ENCODE assay signal across 1 cellular context in the genomic region with DNA sequence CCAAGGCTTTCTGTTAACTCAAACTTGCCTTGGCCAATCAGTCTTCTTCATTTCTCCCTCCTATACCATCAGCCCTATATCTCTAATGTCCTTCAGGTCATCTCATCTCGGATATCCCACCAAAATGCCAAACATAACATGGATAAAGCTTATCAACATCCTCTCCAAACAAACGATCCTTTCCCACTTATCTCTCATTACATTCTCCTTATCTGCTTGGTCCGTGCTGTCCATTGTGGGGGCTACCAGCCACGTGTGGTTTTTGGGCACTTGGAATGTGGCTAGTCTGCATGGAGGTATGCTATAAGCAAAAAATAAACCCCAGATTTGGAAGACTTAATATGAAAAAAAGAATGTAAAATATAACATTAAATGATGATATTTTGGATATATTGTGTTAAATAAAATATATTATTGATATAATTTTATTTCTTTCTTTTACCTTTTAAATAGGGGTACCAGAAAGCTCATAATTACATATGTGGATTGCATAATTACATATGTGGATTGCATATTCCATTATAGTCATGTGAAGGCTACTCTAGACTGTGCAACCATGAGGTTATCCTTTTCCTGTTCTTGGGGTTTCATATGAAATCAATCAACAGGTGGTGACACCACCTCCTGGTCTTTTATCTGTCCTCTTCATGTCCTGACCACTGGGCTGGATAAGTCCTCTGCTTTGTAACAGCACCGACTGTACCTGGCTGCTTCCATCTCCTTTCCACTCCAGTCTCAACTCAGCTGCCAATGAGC.
TF ChIP-seq lines count a peak whose summit lies in the region.

No MANE protein-coding gene starts in this region.

TF ChIP-seq in GM12878, 131 proteins besides CTCF, POLR2A, EP300 and RAD21 (continued from another document):
- TF ChIP-seq, protein P1, sequence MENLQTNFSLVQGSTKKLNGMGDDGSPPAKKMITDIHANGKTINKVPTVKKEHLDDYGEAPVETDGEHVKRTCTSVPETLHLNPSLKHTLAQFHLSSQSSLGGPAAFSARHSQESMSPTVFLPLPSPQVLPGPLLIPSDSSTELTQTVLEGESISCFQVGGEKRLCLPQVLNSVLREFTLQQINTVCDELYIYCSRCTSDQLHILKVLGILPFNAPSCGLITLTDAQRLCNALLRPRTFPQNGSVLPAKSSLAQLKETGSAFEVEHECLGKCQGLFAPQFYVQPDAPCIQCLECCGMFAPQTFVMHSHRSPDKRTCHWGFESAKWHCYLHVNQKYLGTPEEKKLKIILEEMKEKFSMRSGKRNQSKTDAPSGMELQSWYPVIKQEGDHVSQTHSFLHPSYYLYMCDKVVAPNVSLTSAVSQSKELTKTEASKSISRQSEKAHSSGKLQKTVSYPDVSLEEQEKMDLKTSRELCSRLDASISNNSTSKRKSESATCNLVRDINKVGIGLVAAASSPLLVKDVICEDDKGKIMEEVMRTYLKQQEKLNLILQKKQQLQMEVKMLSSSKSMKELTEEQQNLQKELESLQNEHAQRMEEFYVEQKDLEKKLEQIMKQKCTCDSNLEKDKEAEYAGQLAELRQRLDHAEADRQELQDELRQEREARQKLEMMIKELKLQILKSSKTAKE (IDR thresholded peaks at IDR 0.05; ENCODE audit: low read depth, poor library complexity, severe bottlenecking), result no peak
- TF ChIP-seq EED (IDR thresholded peaks at IDR 0.05; ENCODE audit: low read depth) (no peak; the same call in 1 of the 2 replicates), SIX5 (IDR thresholded peaks at IDR 0.05; ENCODE audit: low read depth, low read length, severe bottlenecking) (no peak), YY1 (IDR thresholded peaks at IDR 0.05; ENCODE audit: low read depth, low read length) (no peak), PML (IDR thresholded peaks at IDR 0.05; ENCODE audit: low read length) (no peak), HDGF (IDR thresholded peaks at IDR 0.05) (no peak), SMARCA5 (IDR thresholded peaks at IDR 0.05) (no peak), ZSCAN29 (IDR thresholded peaks at IDR 0.05) (no peak), TARDBP (IDR thresholded peaks at IDR 0.05; ENCODE audit: borderline replicate concordance) (no peak), CHD2 (IDR thresholded peaks at IDR 0.05; ENCODE audit: borderline replicate concordance, low read depth, low read length) (no peak), JUNB (IDR thresholded peaks at IDR 0.05) (no peak), BMI1 (IDR thresholded peaks at IDR 0.05; ENCODE audit: borderline replicate concordance) (no peak), HDAC6 (IDR thresholded peaks at IDR 0.05; ENCODE audit: unreplicated experiment) (no peak), SPI1 (IDR thresholded peaks at IDR 0.05; ENCODE audit: borderline replicate concordance, insufficient read depth, low read depth, low read length) (no peak), TCF12 (IDR thresholded peaks at IDR 0.05; ENCODE audit: low read depth, low read length) (no peak)
- TF ChIP-seq, protein P2, sequence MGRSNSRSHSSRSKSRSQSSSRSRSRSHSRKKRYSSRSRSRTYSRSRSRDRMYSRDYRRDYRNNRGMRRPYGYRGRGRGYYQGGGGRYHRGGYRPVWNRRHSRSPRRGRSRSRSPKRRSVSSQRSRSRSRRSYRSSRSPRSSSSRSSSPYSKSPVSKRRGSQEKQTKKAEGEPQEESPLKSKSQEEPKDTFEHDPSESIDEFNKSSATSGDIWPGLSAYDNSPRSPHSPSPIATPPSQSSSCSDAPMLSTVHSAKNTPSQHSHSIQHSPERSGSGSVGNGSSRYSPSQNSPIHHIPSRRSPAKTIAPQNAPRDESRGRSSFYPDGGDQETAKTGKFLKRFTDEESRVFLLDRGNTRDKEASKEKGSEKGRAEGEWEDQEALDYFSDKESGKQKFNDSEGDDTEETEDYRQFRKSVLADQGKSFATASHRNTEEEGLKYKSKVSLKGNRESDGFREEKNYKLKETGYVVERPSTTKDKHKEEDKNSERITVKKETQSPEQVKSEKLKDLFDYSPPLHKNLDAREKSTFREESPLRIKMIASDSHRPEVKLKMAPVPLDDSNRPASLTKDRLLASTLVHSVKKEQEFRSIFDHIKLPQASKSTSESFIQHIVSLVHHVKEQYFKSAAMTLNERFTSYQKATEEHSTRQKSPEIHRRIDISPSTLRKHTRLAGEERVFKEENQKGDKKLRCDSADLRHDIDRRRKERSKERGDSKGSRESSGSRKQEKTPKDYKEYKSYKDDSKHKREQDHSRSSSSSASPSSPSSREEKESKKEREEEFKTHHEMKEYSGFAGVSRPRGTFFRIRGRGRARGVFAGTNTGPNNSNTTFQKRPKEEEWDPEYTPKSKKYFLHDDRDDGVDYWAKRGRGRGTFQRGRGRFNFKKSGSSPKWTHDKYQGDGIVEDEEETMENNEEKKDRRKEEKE (IDR thresholded peaks at IDR 0.05), result no peak
- TF ChIP-seq, protein P3, sequence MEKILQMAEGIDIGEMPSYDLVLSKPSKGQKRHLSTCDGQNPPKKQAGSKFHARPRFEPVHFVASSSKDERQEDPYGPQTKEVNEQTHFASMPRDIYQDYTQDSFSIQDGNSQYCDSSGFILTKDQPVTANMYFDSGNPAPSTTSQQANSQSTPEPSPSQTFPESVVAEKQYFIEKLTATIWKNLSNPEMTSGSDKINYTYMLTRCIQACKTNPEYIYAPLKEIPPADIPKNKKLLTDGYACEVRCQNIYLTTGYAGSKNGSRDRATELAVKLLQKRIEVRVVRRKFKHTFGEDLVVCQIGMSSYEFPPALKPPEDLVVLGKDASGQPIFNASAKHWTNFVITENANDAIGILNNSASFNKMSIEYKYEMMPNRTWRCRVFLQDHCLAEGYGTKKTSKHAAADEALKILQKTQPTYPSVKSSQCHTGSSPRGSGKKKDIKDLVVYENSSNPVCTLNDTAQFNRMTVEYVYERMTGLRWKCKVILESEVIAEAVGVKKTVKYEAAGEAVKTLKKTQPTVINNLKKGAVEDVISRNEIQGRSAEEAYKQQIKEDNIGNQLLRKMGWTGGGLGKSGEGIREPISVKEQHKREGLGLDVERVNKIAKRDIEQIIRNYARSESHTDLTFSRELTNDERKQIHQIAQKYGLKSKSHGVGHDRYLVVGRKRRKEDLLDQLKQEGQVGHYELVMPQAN (conservative IDR thresholded peaks at IDR 0.05), result no peak
TF ChIP-seq in GM12878: peak in this region for 0.
